In the genomic region with DNA sequence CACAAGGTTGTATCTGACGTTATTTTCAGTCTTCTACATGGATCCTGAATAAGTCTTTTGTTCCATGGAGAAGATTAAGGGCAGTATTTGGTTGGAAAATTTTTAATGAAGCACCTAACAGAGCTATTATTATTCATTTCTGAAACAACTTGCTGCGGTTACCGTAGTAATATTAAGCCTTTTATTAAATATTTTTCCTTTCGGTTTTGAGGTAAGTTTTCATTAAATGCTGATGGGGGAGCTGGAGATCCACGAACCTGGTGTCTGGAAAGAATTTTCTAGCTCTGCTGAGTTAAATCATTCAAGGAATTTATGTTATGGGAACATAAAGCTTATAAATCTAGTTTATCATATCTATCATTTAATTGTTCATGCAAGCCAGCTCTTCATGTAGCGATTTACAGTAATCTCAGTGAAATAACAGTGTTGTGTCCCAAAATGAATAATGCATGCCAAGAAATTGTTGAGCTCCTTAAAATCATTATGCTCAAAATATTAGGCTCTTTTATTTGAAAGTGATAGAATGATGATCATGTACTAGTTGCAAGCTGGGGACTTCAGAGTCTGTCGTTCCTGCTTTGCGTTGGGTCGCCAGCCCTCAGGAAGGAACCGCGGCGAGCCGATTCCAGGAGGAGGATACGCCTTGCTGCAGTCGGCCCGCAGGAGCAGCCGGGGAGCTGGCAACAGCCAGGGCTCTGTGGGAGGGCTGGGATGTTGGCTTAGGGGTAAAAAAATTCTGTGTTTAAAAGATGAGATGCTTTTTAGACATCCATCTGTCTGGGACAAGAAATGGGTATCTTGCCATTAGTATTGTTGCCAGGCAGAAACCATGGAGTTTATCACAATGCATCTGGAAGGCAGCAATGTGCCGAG, we compare ENCODE assay signal across 9 cellular contexts.
DNase-seq lines count a peak whose midpoint lies in the region; FAIRE-seq and TF ChIP-seq lines count a peak whose summit lies in the region.
"Had no signal": no experiment of that assay in that cellular context is flagged by ENCODE, and none has a peak within 500 bp of the region (broad histone marks: within the 10 kb centered on the region; RNA-seq: fewer than 3 reads in every experiment).

No MANE protein-coding gene starts in this region.

- peak overlapping the region; percentile 6 to 53 (median 42) for H3K4me3 ChIP-seq in subcutaneous abdominal adipose tissue (ENCODE audit: low read depth in 1 of 5, low read length in 5 of 5)

- TF ChIP-seq EP300 in Ishikawa (IDR thresholded peaks at IDR 0.05; ENCODE audit: borderline replicate concordance), result no peak

- no peak overlapping the region for H3K27ac ChIP-seq in subcutaneous abdominal adipose tissue (ENCODE audit: low read depth, low read length)
- H3K27ac ChIP-seq: HL-60 had no signal

- FAIRE-seq in urothelium cell line (lab: Jason Lieb, UNC), result no peak

- peak; percentile 69 for DNase-seq in cerebellar cortex (ENCODE audit: low spot score)
- DNase-seq in kidney glomerular epithelial cell (lab: John Stamatoyannopoulos, UW), result peak; percentile 21
- no peak for DNase-seq in SIG-M5 (lab: John Stamatoyannopoulos, UW)
- no peak for DNase-seq in activated gamma-delta T cell treated with Interleukin-2 at 50 U/mL for 16 hours
- no peak for DNase-seq in urothelium cell line (ENCODE audit: low spot score)
- no peak for DNase-seq in NCI-H2029 treated with DMSO at 0.1 percent for 48 hours (lab: John Stamatoyannopoulos, UW)

- peak overlapping the region in 3 of 5 donors; percentile 40 to 45 (median 45) for H3K9ac ChIP-seq in subcutaneous abdominal adipose tissue (ENCODE audit: low read length in 5 of 5)

- no peaks in the 10 kb centered on the region for H3K27me3 ChIP-seq in subcutaneous abdominal adipose tissue (ENCODE audit: control insufficient read depth in 5 of 5, insufficient read depth in 4 of 5, low read length in 5 of 5)

- H3K36me3 ChIP-seq in subcutaneous abdominal adipose tissue (ENCODE audit: control insufficient read depth in 5 of 5, insufficient read depth in 5 of 5, low read length in 5 of 5), result peaks cover under 1 to 23% (median 5%) of the 10 kb centered on the region in 5 donors

- peak; percentile 23; the same call in 1 of the 2 replicates for TF ChIP-seq RAD21 in Ishikawa (IDR thresholded peaks at IDR 0.05; ENCODE audit: low read depth)

- peaks cover 0 to 14% (median 8%) of the 10 kb centered on the region in 5 donors for H3K4me1 ChIP-seq in subcutaneous abdominal adipose tissue (ENCODE audit: control insufficient read depth in 5 of 5, insufficient read depth in 5 of 5, low read length in 5 of 5)

- no peaks in the 10 kb centered on the region for H3K9me3 ChIP-seq in subcutaneous abdominal adipose tissue (ENCODE audit: control insufficient read depth in 5 of 5, low read length in 5 of 5)

TF ChIP-seq in Ishikawa, 13 proteins besides CTCF, POLR2A, EP300 and RAD21:
- TF ChIP-seq TEAD4 (IDR thresholded peaks at IDR 0.05) (no peak), TAF1 (IDR thresholded peaks at IDR 0.05; ENCODE audit: low read depth) (no peak), FOXM1 (IDR thresholded peaks at IDR 0.05; ENCODE audit: borderline replicate concordance, low read depth) (no peak), ZBTB7A (IDR thresholded peaks at IDR 0.05; ENCODE audit: low read depth) (no peak), NFIC (IDR thresholded peaks at IDR 0.05) (no peak), YY1 (IDR thresholded peaks at IDR 0.05; ENCODE audit: low read depth) (no peak), CREB1 (IDR thresholded peaks at IDR 0.05; ENCODE audit: low read depth) (no peak), CEBPB (IDR thresholded peaks at IDR 0.05) (no peak), TCF12 (IDR thresholded peaks at IDR 0.05; ENCODE audit: low read depth) (no peak), EGR1 (IDR thresholded peaks at IDR 0.05) (no peak)
- TF ChIP-seq, protein P1, sequence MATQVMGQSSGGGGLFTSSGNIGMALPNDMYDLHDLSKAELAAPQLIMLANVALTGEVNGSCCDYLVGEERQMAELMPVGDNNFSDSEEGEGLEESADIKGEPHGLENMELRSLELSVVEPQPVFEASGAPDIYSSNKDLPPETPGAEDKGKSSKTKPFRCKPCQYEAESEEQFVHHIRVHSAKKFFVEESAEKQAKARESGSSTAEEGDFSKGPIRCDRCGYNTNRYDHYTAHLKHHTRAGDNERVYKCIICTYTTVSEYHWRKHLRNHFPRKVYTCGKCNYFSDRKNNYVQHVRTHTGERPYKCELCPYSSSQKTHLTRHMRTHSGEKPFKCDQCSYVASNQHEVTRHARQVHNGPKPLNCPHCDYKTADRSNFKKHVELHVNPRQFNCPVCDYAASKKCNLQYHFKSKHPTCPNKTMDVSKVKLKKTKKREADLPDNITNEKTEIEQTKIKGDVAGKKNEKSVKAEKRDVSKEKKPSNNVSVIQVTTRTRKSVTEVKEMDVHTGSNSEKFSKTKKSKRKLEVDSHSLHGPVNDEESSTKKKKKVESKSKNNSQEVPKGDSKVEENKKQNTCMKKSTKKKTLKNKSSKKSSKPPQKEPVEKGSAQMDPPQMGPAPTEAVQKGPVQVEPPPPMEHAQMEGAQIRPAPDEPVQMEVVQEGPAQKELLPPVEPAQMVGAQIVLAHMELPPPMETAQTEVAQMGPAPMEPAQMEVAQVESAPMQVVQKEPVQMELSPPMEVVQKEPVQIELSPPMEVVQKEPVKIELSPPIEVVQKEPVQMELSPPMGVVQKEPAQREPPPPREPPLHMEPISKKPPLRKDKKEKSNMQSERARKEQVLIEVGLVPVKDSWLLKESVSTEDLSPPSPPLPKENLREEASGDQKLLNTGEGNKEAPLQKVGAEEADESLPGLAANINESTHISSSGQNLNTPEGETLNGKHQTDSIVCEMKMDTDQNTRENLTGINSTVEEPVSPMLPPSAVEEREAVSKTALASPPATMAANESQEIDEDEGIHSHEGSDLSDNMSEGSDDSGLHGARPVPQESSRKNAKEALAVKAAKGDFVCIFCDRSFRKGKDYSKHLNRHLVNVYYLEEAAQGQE (IDR thresholded peaks at IDR 0.05; ENCODE audit: low read depth), result no peak
- TF ChIP-seq, protein P2, sequence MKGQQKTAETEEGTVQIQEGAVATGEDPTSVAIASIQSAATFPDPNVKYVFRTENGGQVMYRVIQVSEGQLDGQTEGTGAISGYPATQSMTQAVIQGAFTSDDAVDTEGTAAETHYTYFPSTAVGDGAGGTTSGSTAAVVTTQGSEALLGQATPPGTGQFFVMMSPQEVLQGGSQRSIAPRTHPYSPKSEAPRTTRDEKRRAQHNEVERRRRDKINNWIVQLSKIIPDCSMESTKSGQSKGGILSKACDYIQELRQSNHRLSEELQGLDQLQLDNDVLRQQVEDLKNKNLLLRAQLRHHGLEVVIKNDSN (IDR thresholded peaks at IDR 0.05), result no peak
- TF ChIP-seq, protein P3, sequence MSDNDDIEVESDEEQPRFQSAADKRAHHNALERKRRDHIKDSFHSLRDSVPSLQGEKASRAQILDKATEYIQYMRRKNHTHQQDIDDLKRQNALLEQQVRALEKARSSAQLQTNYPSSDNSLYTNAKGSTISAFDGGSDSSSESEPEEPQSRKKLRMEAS (IDR thresholded peaks at IDR 0.05), result no peak

Comparison
In these comparisons a context has a peak if more than half of its experiments do, and no peak if none do; other contexts are left out.
1. DNase-seq: peak in cerebellar cortex (single experiment) and kidney glomerular epithelial cell (single experiment); none in SIG-M5 (single experiment), activated gamma-delta T cell treated with Interleukin-2 at 50 U/mL for 16 hours (single experiment), urothelium cell line (single experiment) and NCI-H2029 treated with DMSO at 0.1 percent for 48 hours (single experiment).